In the genomic region with DNA sequence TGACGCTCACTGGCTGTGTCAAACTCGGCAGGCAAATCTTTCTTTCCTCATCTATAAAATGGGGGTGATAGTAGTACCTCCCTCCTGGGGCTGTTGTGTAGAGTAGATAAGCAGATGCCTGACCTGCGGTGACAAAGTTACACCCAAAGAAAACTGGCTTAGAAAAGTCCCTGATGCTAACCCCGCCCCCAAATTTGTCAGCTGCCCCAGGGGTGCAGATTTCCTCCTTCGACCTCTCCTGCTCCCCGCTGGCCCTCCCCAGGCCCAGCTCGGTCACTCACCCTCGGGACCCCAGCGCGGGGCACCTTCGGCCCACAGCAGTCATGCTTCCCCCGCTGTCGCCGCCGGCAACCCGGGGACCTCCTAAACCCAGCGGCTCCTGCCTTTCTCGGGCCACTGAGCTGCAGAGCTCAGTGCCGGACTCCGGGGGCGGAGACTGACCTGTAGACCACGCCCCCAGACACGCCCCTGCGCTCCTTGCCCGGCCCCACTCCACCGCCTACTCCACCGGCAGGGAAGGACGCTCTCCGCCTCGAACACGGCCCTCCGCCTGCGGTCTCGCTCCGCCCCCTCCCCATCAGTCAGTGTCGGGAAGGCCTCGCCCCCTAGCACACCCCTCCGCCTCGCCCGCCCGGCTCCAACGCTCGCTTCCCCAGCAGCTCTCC, we compare ENCODE assay signal across 8 cellular contexts. TPM values are rescaled to one million over a fixed set of nuclear protein-coding genes. Genes with fewer than 3 reads are reported as not detected.
DNase-seq lines count a peak whose midpoint lies in the region; ATAC-seq and TF ChIP-seq lines count a peak whose summit lies in the region.

No MANE protein-coding gene starts in this region.

- H3K27ac ChIP-seq in IMR-90 (ENCODE audit: insufficient read depth, low read length) (no peak overlapping the region), esophagus (ENCODE audit: low read depth in 2 of 2, low read length in 1 of 2) (peak overlapping the region; percentile 44 to 83)

- dilution Hi-C loops in IMR-90 (cut with HindIII; ENCODE audit: low sequenced_read_pairs, unreplicated experiment), result no loop called here

- peaks cover 2% of the 10 kb centered on the region; the same call in 1 of the 2 replicates for H3K4me1 ChIP-seq in IMR-90 (ENCODE audit: control insufficient read depth, insufficient read depth, low read length)
- H3K4me1 ChIP-seq in esophagus (ENCODE audit: control insufficient read depth in 2 of 2, insufficient read depth in 2 of 2, low read length in 1 of 2), result peaks cover 0 to 5% of the 10 kb centered on the region in 2 donors
- H3K4me1 ChIP-seq in mucosa of stomach (ENCODE audit: control insufficient read depth, insufficient read depth, low read length), result peaks cover 12% of the 10 kb centered on the region

- H4K5ac ChIP-seq in IMR-90 (ENCODE audit: low read depth, low read length), result no peak overlapping the region

- no peak overlapping the region for H3K14ac ChIP-seq in IMR-90 (replicated peaks; ENCODE audit: low read depth, low read length)

- no TSS peak for BruUV-seq in IMR-90 (replicated peaks; lab: Mats Ljungman, UMichigan)

- H3K36me3 Mint-ChIP-seq in activated T-cell treated with anti-CD3 and anti-CD28 coated beads, Interleukin-2, amount 50 U/mL, for 24 hours (ENCODE audit: low read depth), result peaks cover 48% of the 10 kb centered on the region

- no peak overlapping the region for H3K56ac ChIP-seq in IMR-90 (ENCODE audit: extremely low read depth, insufficient read depth, low read length)

- no peak overlapping the region for H3K4ac ChIP-seq in IMR-90 (ENCODE audit: low read depth, low read length)

- peaks cover 70% of the 10 kb centered on the region for H3K4me1 Mint-ChIP-seq in activated T-cell treated with anti-CD3 and anti-CD28 coated beads, Interleukin-2, amount 50 U/mL, for 24 hours (ENCODE audit: low read depth)

- H2AFZ ChIP-seq in IMR-90 (replicated peaks; ENCODE audit: low read length, poor library complexity), result peak overlapping the region; percentile 94

- no peak overlapping the region for H2BK20ac ChIP-seq in IMR-90 (ENCODE audit: low read depth, low read length)

- H3K27me3 ChIP-seq in IMR-90 (ENCODE audit: control insufficient read depth, insufficient read depth, low read length) (peaks cover 3% of the 10 kb centered on the region), esophagus (ENCODE audit: control insufficient read depth in 1 of 2, insufficient read depth in 2 of 2, low read length in 2 of 2) (no peaks in the 10 kb centered on the region), mucosa of stomach (ENCODE audit: control insufficient read depth, insufficient read depth, low read length) (no peaks in the 10 kb centered on the region)

- no peak overlapping the region for H3K18ac ChIP-seq in IMR-90 (ENCODE audit: low read depth, low read length)

- TF ChIP-seq RAD21 in IMR-90 (IDR thresholded peaks at IDR 0.05; ENCODE audit: low read length), result no peak

- ATAC-seq in GM21529 (IDR thresholded peaks at IDR 0.05; ENCODE audit: unreplicated experiment) (peak; percentile 91), IMR-90 (ENCODE audit: low read depth) (peak; percentile 99)

- H3K36me3 ChIP-seq in IMR-90 (ENCODE audit: control insufficient read depth, insufficient read depth, low read length) (no peaks in the 10 kb centered on the region), esophagus (ENCODE audit: control insufficient read depth in 2 of 2, insufficient read depth in 2 of 2, low read length in 1 of 2) (no peaks in the 10 kb centered on the region), mucosa of stomach (ENCODE audit: control insufficient read depth, insufficient read depth, low read length) (no peaks in the 10 kb centered on the region)

- no peak overlapping the region for H2BK15ac ChIP-seq in IMR-90 (ENCODE audit: low read depth, low read length)

- POLR2A ChIA-PET in IMR-90 (lab: Charles Lee; ENCODE audit: unreplicated experiment), result interaction anchor here (0.8 kb wide), 1 partner anchor 22 kb away, joined by 3 read pairs; no protein-coding TSS in a partner anchor

- no peaks in the 10 kb centered on the region for H4K20me1 ChIP-seq in IMR-90 (ENCODE audit: insufficient read depth, low read length)

- TF ChIP-seq POLR2A in IMR-90 (IDR thresholded peaks at IDR 0.05; ENCODE audit: low read depth, low read length), result no peak

- H2BK120ac ChIP-seq in IMR-90 (ENCODE audit: low read depth, low read length), result no peak overlapping the region

- intact Hi-C loops in IMR-90 (cut with micrococcal nuclease), result no loop called here

- no peak overlapping the region for H2AK5ac ChIP-seq in IMR-90 (ENCODE audit: low read depth, low read length)

- H4K91ac ChIP-seq in IMR-90 (ENCODE audit: insufficient read depth, low read depth, low read length), result no peak overlapping the region

- peak overlapping the region; percentile 71 for H3K4me2 ChIP-seq in IMR-90 (ENCODE audit: low read depth, low read length)

- CTCF ChIA-PET in IMR-90 (lab: Yijun Ruan, JAX), result no interaction called here

- H3K27me3 Mint-ChIP-seq in activated T-cell treated with anti-CD3 and anti-CD28 coated beads, Interleukin-2, amount 50 U/mL, for 24 hours, result no peaks in the 10 kb centered on the region

- H3K23ac ChIP-seq in IMR-90 (ENCODE audit: low read depth, low read length), result no peak overlapping the region

- no peaks in the 10 kb centered on the region for H3K9me3 ChIP-seq in IMR-90 (ENCODE audit: control insufficient read depth, insufficient read depth, low read length)
- H3K9me3 ChIP-seq in esophagus (ENCODE audit: control insufficient read depth in 2 of 2, insufficient read depth in 1 of 2, low read depth in 1 of 2, low read length in 1 of 2), result no peaks in the 10 kb centered on the region
- H3K9me3 ChIP-seq in mucosa of stomach (ENCODE audit: control insufficient read depth, low read length), result no peaks in the 10 kb centered on the region

- in situ Hi-C loops in IMR-90 (cut with MboI; ENCODE audit: low sequenced_read_pairs), result no loop called here

- H3K4me3 ChIP-seq in IMR-90 (ENCODE audit: insufficient read depth, low read depth, low read length), result peak overlapping the region; percentile 31
- peak overlapping the region; percentile 47 to 55 for H3K4me3 ChIP-seq in esophagus (ENCODE audit: low read depth in 1 of 2, low read length in 2 of 2)
- peak overlapping the region; percentile 14 for H3K4me3 ChIP-seq in mucosa of stomach (ENCODE audit: low read length)

- WGBS in IMR-90 (ENCODE audit: extremely low coverage in 2 of 2, insufficient read length in 1 of 2), 2 experiments, result 1% methylated on average over 35 of the region's 43 CpGs; no CpG with 5 or more reads in 1 of the 2 experiments
- WGBS in esophagus, 2 donors, result 2 to 3% methylated on average over 38 to 43 of the region's 43 CpGs

- DNase-seq in DMS 273 treated with DMSO at 0.1 percent for 48 hours (lab: John Stamatoyannopoulos, UW) (peak; percentile 90), IMR-90 (peak; percentile 95), OCI-M1 (lab: John Stamatoyannopoulos, UW) (peak; percentile 98)
- DNase-seq in activated T-cell treated with anti-CD3 and anti-CD28 coated beads, Interleukin-2, amount 50 U/mL, for 24 hours, result peak; percentile 98
- DNase-seq in stimulated activated CD8-positive, alpha-beta memory T cell treated with anti-CD3 and anti-CD28 coated beads, Interleukin-4, amount 100 ng/mL, for 4 hours (ENCODE audit: low read depth in 2 of 2, low spot score in 1 of 2), result peak; percentile 84 to 93

- no peak for TF ChIP-seq CTCF in IMR-90 (conservative IDR thresholded peaks at IDR 0.05; ENCODE audit: low read depth, low read length)

- H4K8ac ChIP-seq in IMR-90 (ENCODE audit: low read depth in 2 of 2, low read length in 2 of 2), result no peak overlapping the region

- peak overlapping the region; percentile 62 for H2AK9ac ChIP-seq in IMR-90 (replicated peaks; ENCODE audit: low read depth, low read length, poor library complexity)

- peak overlapping the region; percentile 93 for H3K27ac Mint-ChIP-seq in activated T-cell treated with anti-CD3 and anti-CD28 coated beads, Interleukin-2, amount 50 U/mL, for 24 hours

- H3K9me3 Mint-ChIP-seq in activated T-cell treated with anti-CD3 and anti-CD28 coated beads, Interleukin-2, amount 50 U/mL, for 24 hours, result no peaks in the 10 kb centered on the region

- H3K9ac ChIP-seq in IMR-90 (ENCODE audit: low read depth, low read length) (no peak overlapping the region), mucosa of stomach (ENCODE audit: low read length) (peak overlapping the region; percentile 50)

- peak overlapping the region; percentile 89 for H3K4me3 Mint-ChIP-seq in activated T-cell treated with anti-CD3 and anti-CD28 coated beads, Interleukin-2, amount 50 U/mL, for 24 hours

- no peaks in the 10 kb centered on the region; the same call in 1 of the 2 replicates for H3K9me1 ChIP-seq in IMR-90 (ENCODE audit: insufficient read depth, low read length)

- no peak overlapping the region for H2BK5ac ChIP-seq in IMR-90 (ENCODE audit: low read depth, low read length, poor library complexity, severe bottlenecking)

- no peaks in the 10 kb centered on the region for H3K79me1 ChIP-seq in IMR-90 (ENCODE audit: low read depth in 1 of 2, low read length in 2 of 2)

TF ChIP-seq in IMR-90, 13 proteins besides CTCF, POLR2A, EP300 and RAD21 (continues in another document):
- TF ChIP-seq CHD1 (IDR thresholded peaks at IDR 0.05; ENCODE audit: low read depth, low read length), result no peak

RNA-seq across cellular contexts. Expression of gene SH2D3C, which starts 7.4 kb away (rescaled TPM):
- under 0.01 and 0.28 TPM in 2 replicates for total RNA-seq in IMR-90 (2012; rRNA removed)
- polyA plus RNA-seq in IMR-90 (2012; rRNA removed) (0.22 and 0.24 TPM in 2 replicates), esophagus (1 to 10 TPM; 2.8 to 3.2 TPM)
- polyA plus RNA-seq in IMR-90 (2012; cell fraction: cytosol; rRNA removed), result 0.06 and 0.38 TPM in 2 replicates
- 0.05 and 0.29 TPM in 2 replicates for polyA plus RNA-seq in IMR-90 (2012; cell fraction: nucleus; rRNA removed; ENCODE audit: low replicate concordance)

RNA-seq across cellular contexts. Expression of gene CDK9, which starts 14.8 kb away (rescaled TPM):
- total RNA-seq in IMR-90 (2012; rRNA removed), result 28.9 and 30.3 TPM in 2 replicates
- 49.9 and 52.1 TPM in 2 replicates for polyA plus RNA-seq in IMR-90 (2012; rRNA removed)
- polyA plus RNA-seq in IMR-90 (2012; cell fraction: cytosol; rRNA removed), result 34.4 and 54.3 TPM in 2 replicates
- 140 and 177 TPM in 2 replicates for polyA plus RNA-seq in IMR-90 (2012; cell fraction: nucleus; rRNA removed; ENCODE audit: low replicate concordance)
- 10 to 100 TPM; 34.2 to 44.2 TPM for polyA plus RNA-seq in esophagus

RNA-seq across cellular contexts. Expression of gene FPGS, which starts 31.6 kb away (rescaled TPM):
- 43.9 and 45.5 TPM in 2 replicates for total RNA-seq in IMR-90 (2012; rRNA removed)
- polyA plus RNA-seq in IMR-90 (2012; rRNA removed) (71.5 and 75.7 TPM in 2 replicates), esophagus (10 to 100 TPM; 28.7 to 31.5 TPM)
- 39.9 and 56.3 TPM in 2 replicates for polyA plus RNA-seq in IMR-90 (2012; cell fraction: cytosol; rRNA removed)
- 94.7 and 201 TPM in 2 replicates for polyA plus RNA-seq in IMR-90 (2012; cell fraction: nucleus; rRNA removed; ENCODE audit: low replicate concordance)

RNA-seq across cellular contexts. Expression of gene TOR2A, which starts 35.9 kb away (rescaled TPM):
- total RNA-seq in IMR-90 (2012; rRNA removed), result 0.90 and 1.1 TPM in 2 replicates
- polyA plus RNA-seq in IMR-90 (2012; rRNA removed), result 12.5 and 12.9 TPM in 2 replicates
- 10.1 and 16.2 TPM in 2 replicates for polyA plus RNA-seq in IMR-90 (2012; cell fraction: cytosol; rRNA removed)
- polyA plus RNA-seq in IMR-90 (2012; cell fraction: nucleus; rRNA removed; ENCODE audit: low replicate concordance), result 10.8 and 25.9 TPM in 2 replicates
- polyA plus RNA-seq in esophagus, result 10 to 100 TPM; 10.0 to 13.2 TPM

RNA-seq across cellular contexts. Expression of gene TTC16, which starts 55.2 kb away (rescaled TPM):
- total RNA-seq in IMR-90 (2012; rRNA removed), result not detected in 2 replicates
- polyA plus RNA-seq in IMR-90 (2012; rRNA removed) (0.02 and 0.03 TPM in 2 replicates), esophagus (under 1 TPM; 0.04 to 0.10 TPM)
- polyA plus RNA-seq in IMR-90 (2012; cell fraction: cytosol; rRNA removed), result 0.03 TPM in 1 of 2 replicates, not detected in the other
- 0.08 and 0.11 TPM in 2 replicates for polyA plus RNA-seq in IMR-90 (2012; cell fraction: nucleus; rRNA removed; ENCODE audit: low replicate concordance)
